In genomic region chrX:123860983-123861382, GRCh38 we compare ENCODE assay signal across 8 cellular contexts. TPM values are rescaled to one million over a fixed set of nuclear protein-coding genes. Genes with fewer than 3 reads are reported as not detected.
DNase-seq lines count a peak whose midpoint lies in the region; TF ChIP-seq lines count a peak whose summit lies in the region.

No MANE protein-coding gene starts in this region.

- peaks cover 3% of the 10 kb centered on the region for H3K36me3 Mint-ChIP-seq in T-helper 1 cell treated with Interleukin-12 subunit alpha and Interleukin-12 subunit beta and Interleukin-4 antibody, amounts not matched to agents 30 μg/mL and 1 μg/mL, for 36 hours (ENCODE audit: low read depth)

- H3K4me1 Mint-ChIP-seq in T-helper 1 cell treated with Interleukin-12 subunit alpha and Interleukin-12 subunit beta and Interleukin-4 antibody, amounts not matched to agents 30 μg/mL and 1 μg/mL, for 36 hours (ENCODE audit: low read depth) = peaks cover 8% of the 10 kb centered on the region

- H3K27ac ChIP-seq in ovary = peak overlapping the region in 1 of 2 donors; percentile 98

- peak overlapping the region; percentile 88 for H3K4me3 Mint-ChIP-seq in T-helper 1 cell treated with Interleukin-12 subunit alpha and Interleukin-12 subunit beta and Interleukin-4 antibody, amounts not matched to agents 30 μg/mL and 1 μg/mL, for 36 hours

- no peaks in the 10 kb centered on the region for H3K9me3 Mint-ChIP-seq in T-helper 1 cell treated with Interleukin-12 subunit alpha and Interleukin-12 subunit beta and Interleukin-4 antibody, amounts not matched to agents 30 μg/mL and 1 μg/mL, for 36 hours

- no peaks in the 10 kb centered on the region for H3K4me1 ChIP-seq in ovary (ENCODE audit: insufficient read depth)

- no peak for TF ChIP-seq CTCF in ovary (IDR thresholded peaks at IDR 0.05)

- TF ChIP-seq POLR2A in erythroblast (IDR thresholded peaks at IDR 0.05; ENCODE audit: low read length) = no peak
- no peak for TF ChIP-seq POLR2A in ovary (IDR thresholded peaks at IDR 0.05)

- H3K27me3 ChIP-seq in ovary = no peaks in the 10 kb centered on the region

- no peaks in the 10 kb centered on the region for H3K36me3 ChIP-seq in ovary

- WGBS in ovary, 3 donors = 27 to 41% (median 39%) methylated on average over 4 of the region's 4 CpGs

- H3K27ac Mint-ChIP-seq in T-helper 1 cell treated with Interleukin-12 subunit alpha and Interleukin-12 subunit beta and Interleukin-4 antibody, amounts not matched to agents 30 μg/mL and 1 μg/mL, for 36 hours = peak overlapping the region; percentile 91

- H3K9me3 ChIP-seq in ovary = no peaks in the 10 kb centered on the region

- no peak for TF ChIP-seq EP300 in ovary (IDR thresholded peaks at IDR 0.05)

- no peaks in the 10 kb centered on the region for H3K27me3 Mint-ChIP-seq in T-helper 1 cell treated with Interleukin-12 subunit alpha and Interleukin-12 subunit beta and Interleukin-4 antibody, amounts not matched to agents 30 μg/mL and 1 μg/mL, for 36 hours (ENCODE audit: low read depth)

- H3K4me3 ChIP-seq in ovary = peak overlapping the region; percentile 72

- DNase-seq in T-helper 1 cell (no peak), RPMI8226 (peak; percentile 36), erythroblast (lab: John Stamatoyannopoulos, UW) (peak; percentile 73 to 81), ovary (no peak), NOMO-1 treated with DMSO at 0.1 percent for 48 hours (lab: John Stamatoyannopoulos, UW; ENCODE audit: unreplicated experiment) (no peak), NCI-H146 treated with DMSO at 0.1 percent for 48 hours (lab: John Stamatoyannopoulos, UW; ENCODE audit: unreplicated experiment) (no peak)
- DNase-seq in stimulated activated CD8-positive, alpha-beta memory T cell treated with anti-CD3 and anti-CD28 coated beads, Interleukin-4, amount 100 ng/mL, for 48 hours = no peak

- intact Hi-C loops in ovary (cut with DNase I) = no loop called here

RNA-seq across cellular contexts. Expression of gene XIAP, which starts 1.1 kb away (rescaled TPM):
- 10 to 100 TPM; 20.0 to 56.0 (median 38.8) TPM for total RNA-seq in ovary
- polyA plus RNA-seq in ovary = 10 to 100 TPM; 12.4 to 18.4 TPM

Comparison
In these comparisons a context has a peak if more than half of its experiments do, and no peak if none do; other contexts are left out.
1. DNase-seq: peak in RPMI8226 (single experiment) and erythroblast (2 of 2); none in T-helper 1 cell (0 of 5), ovary (0 of 5), stimulated activated CD8-positive, alpha-beta memory T cell treated with anti-CD3 and anti-CD28 coated beads, Interleukin-4, amount 100 ng/mL, for 48 hours (single experiment), NOMO-1 treated with DMSO at 0.1 percent for 48 hours (single experiment) and NCI-H146 treated with DMSO at 0.1 percent for 48 hours (single experiment).